Comparison of ENCODE assay signal across 8 cellular contexts in the genomic region with DNA sequence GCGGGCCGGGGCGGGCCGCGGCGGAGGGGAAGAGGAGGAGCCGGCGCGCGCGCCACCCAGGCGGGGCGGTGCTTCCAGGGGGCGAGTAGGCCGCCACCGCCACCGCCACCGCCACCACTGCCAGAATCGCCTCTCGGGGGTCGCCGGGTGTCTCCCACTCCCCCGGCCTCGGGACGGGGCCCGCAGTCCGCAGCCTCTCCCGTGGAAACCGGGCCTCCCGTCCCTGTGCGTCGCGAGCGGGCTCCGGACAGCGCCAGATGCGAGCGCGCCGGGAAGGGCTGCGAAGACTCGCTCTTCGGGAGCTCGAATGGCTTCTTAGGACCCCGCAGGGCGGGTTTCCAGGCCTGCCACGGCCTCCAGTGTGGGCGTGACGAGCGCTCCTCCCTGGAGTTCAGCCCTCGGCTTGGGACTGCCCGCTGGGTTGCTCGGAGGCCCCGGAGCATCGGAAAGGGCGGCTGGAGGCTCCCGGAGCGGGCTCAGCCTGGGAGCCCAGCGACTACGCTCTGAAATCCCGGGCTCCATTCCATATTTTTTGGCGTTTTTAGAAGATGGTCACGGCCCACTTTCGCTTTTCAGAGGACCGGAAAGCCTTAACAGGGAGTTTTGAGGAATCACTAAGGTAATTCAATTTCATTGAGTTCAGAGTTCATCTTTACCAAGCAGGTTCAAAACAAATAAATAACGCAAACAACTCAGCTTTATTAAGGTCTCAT. TPM values are rescaled to one million over a fixed set of nuclear protein-coding genes. Genes with fewer than 3 reads are reported as not detected.
DNase-seq lines count a peak whose midpoint lies in the region; ATAC-seq and TF ChIP-seq lines count a peak whose summit lies in the region.

No MANE protein-coding gene starts in this region.

- no peaks in the 10 kb centered on the region for H3K27me3 Mint-ChIP-seq in activated T-cell treated with anti-CD3 and anti-CD28 coated beads, Interleukin-2, amount 50 U/mL, for 72 hours (ENCODE audit: low read depth)

- H3K9ac ChIP-seq in muscle layer of colon (ENCODE audit: low read length) = peak overlapping the region; percentile 67

- H3K27me3 ChIP-seq in esophagus muscularis mucosa (no peaks in the 10 kb centered on the region), muscle layer of colon (ENCODE audit: control insufficient read depth in 1 of 2, insufficient read depth in 2 of 2, low read length in 2 of 2) (no peaks in the 10 kb centered on the region)

- H3K9me3 ChIP-seq in esophagus muscularis mucosa = no peaks in the 10 kb centered on the region
- H3K9me3 ChIP-seq in muscle layer of colon (ENCODE audit: low read length) = no peaks in the 10 kb centered on the region

- H3K4me1 ChIP-seq in esophagus muscularis mucosa (peaks cover 11 to 35% (median 27%) of the 10 kb centered on the region in 4 donors), muscle layer of colon (ENCODE audit: insufficient read depth, low read length) (peaks cover 10% of the 10 kb centered on the region)

- peaks cover 12 to 30% of the 10 kb centered on the region in 2 donors for H3K36me3 Mint-ChIP-seq in activated T-cell treated with anti-CD3 and anti-CD28 coated beads, Interleukin-2, amount 50 U/mL, for 72 hours (ENCODE audit: insufficient read depth in 2 of 2)

- no peak for TF ChIP-seq CTCF in esophagus muscularis mucosa (IDR thresholded peaks at IDR 0.05)

- TF ChIP-seq POLR2A in esophagus muscularis mucosa (IDR thresholded peaks at IDR 0.05; ENCODE audit: low read depth) = peak; percentile 54

- WGBS in esophagus muscularis mucosa = 0% methylated on average over 11 of the region's 66 CpGs

- H3K4me3 ChIP-seq in Jurkat, Clone E6-1 (ENCODE audit: low read length) = peak overlapping the region; percentile 62
- peak overlapping the region; percentile 85 to 97 (median 90) for H3K4me3 ChIP-seq in esophagus muscularis mucosa
- H3K4me3 ChIP-seq in muscle layer of colon (ENCODE audit: low read depth in 1 of 2, low read length in 2 of 2) = peak overlapping the region; percentile 63 to 76

- DNase-seq in DMS53 treated with DMSO at 0.1 percent for 48 hours (lab: John Stamatoyannopoulos, UW; ENCODE audit: unreplicated experiment) (peak; percentile 99), esophagus muscularis mucosa (ENCODE audit: extremely low spot score) (peak; percentile 96)
- peak; percentile 38 for DNase-seq in Jurkat, Clone E6-1 (ENCODE audit: low read depth, low spot score)
- peak; percentile 90 to 91 for DNase-seq in activated T-cell treated with anti-CD3 and anti-CD28 coated beads, Interleukin-2, amount 50 U/mL, for 72 hours
- DNase-seq in stimulated activated CD8-positive, alpha-beta memory T cell treated with anti-CD3 and anti-CD28 coated beads, Interleukin-7, amount 100 ng/mL, for 24 hours (ENCODE audit: low read depth) = peak; percentile 64

- H3K36me3 ChIP-seq in esophagus muscularis mucosa (peaks cover under 1 to 6% (median 4%) of the 10 kb centered on the region in 4 donors), muscle layer of colon (ENCODE audit: insufficient read depth, low read length) (peaks cover 2% of the 10 kb centered on the region)

- peak overlapping the region; percentile 84 for H3K27ac Mint-ChIP-seq in activated T-cell treated with anti-CD3 and anti-CD28 coated beads, Interleukin-2, amount 50 U/mL, for 72 hours

- peaks cover 42% of the 10 kb centered on the region for H3K4me1 Mint-ChIP-seq in activated T-cell treated with anti-CD3 and anti-CD28 coated beads, Interleukin-2, amount 50 U/mL, for 72 hours (ENCODE audit: low read depth)

- peak; percentile 84 for ATAC-seq in GM21717 (IDR thresholded peaks at IDR 0.05; ENCODE audit: unreplicated experiment)
- peak; percentile 89 to 93 for ATAC-seq in activated T-cell treated with anti-CD3 and anti-CD28 coated beads, Interleukin-2, amount 50 U/mL, for 72 hours (replicated peaks in 1 of 2)

- H3K27ac ChIP-seq in esophagus muscularis mucosa (replicated peaks in 1 of 4) = peak overlapping the region; percentile 95 to 98 (median 98)
- H3K27ac ChIP-seq in muscle layer of colon (ENCODE audit: low read depth, low read length) = peak overlapping the region; percentile 97

- H3K4me3 Mint-ChIP-seq in activated T-cell treated with anti-CD3 and anti-CD28 coated beads, Interleukin-2, amount 50 U/mL, for 72 hours = peak overlapping the region; percentile 96

- H3K9me3 Mint-ChIP-seq in activated T-cell treated with anti-CD3 and anti-CD28 coated beads, Interleukin-2, amount 50 U/mL, for 72 hours = peaks cover 3 to 6% of the 10 kb centered on the region in 2 donors

- intact Hi-C loops in esophagus muscularis mucosa (cut with DNase I) = loop anchor here (5.0 kb wide), 1 partner anchor 55 kb away; a partner anchor contains a TSS

- no peak for TF ChIP-seq EP300 in esophagus muscularis mucosa (IDR thresholded peaks at IDR 0.05)

TF ChIP-seq in PFSK-1, 5 proteins besides CTCF, POLR2A, EP300 and RAD21:
- peak; percentile 55; the same call in 1 of the 2 replicates for TF ChIP-seq SIN3A (IDR thresholded peaks at IDR 0.05; ENCODE audit: borderline replicate concordance, insufficient read depth, low read length)
- peak; percentile 99 for TF ChIP-seq POLR2AphosphoS5 (IDR thresholded peaks at IDR 0.05; ENCODE audit: low read depth, low read length)
- TF ChIP-seq TAF1 (IDR thresholded peaks at IDR 0.05; ENCODE audit: borderline replicate concordance, insufficient read depth, low read length) = peak; percentile 78; the same call in 1 of the 2 replicates
- TF ChIP-seq, protein P1, sequence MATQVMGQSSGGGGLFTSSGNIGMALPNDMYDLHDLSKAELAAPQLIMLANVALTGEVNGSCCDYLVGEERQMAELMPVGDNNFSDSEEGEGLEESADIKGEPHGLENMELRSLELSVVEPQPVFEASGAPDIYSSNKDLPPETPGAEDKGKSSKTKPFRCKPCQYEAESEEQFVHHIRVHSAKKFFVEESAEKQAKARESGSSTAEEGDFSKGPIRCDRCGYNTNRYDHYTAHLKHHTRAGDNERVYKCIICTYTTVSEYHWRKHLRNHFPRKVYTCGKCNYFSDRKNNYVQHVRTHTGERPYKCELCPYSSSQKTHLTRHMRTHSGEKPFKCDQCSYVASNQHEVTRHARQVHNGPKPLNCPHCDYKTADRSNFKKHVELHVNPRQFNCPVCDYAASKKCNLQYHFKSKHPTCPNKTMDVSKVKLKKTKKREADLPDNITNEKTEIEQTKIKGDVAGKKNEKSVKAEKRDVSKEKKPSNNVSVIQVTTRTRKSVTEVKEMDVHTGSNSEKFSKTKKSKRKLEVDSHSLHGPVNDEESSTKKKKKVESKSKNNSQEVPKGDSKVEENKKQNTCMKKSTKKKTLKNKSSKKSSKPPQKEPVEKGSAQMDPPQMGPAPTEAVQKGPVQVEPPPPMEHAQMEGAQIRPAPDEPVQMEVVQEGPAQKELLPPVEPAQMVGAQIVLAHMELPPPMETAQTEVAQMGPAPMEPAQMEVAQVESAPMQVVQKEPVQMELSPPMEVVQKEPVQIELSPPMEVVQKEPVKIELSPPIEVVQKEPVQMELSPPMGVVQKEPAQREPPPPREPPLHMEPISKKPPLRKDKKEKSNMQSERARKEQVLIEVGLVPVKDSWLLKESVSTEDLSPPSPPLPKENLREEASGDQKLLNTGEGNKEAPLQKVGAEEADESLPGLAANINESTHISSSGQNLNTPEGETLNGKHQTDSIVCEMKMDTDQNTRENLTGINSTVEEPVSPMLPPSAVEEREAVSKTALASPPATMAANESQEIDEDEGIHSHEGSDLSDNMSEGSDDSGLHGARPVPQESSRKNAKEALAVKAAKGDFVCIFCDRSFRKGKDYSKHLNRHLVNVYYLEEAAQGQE (IDR thresholded peaks at IDR 0.05; ENCODE audit: insufficient read depth in 1 of 2, low read depth in 2 of 2, low read length in 2 of 2) = peak in 1 of 2 experiments; percentile 52; a peak in 1 of 4 replicates
- TF ChIP-seq FOXP2 (optimal IDR thresholded peaks at IDR 0.05; ENCODE audit: borderline replicate concordance, extremely low read depth, extremely low read length, insufficient read depth) = peak; percentile 84
TF ChIP-seq in PFSK-1: peak in this region for 5.

RNA-seq across cellular contexts. Expression of a gene that starts 0.4 kb away (rescaled TPM):
- polyA plus RNA-seq in Jurkat, Clone E6-1 (2012; ENCODE audit: insufficient read depth, insufficient read length) = 21.7 TPM
- polyA plus RNA-seq in PFSK-1 (2012; ENCODE audit: insufficient read length, low read depth) = 33.8 TPM
- total RNA-seq in activated T-cell treated with anti-CD3 and anti-CD28 coated beads, Interleukin-2, amount 50 U/mL, for 72 hours = 10 to 100 TPM; 69.6 to 81.0 TPM
- 10 to 100 TPM; 41.8 to 58.8 (median 49.8) TPM for total RNA-seq in esophagus muscularis mucosa

RNA-seq across cellular contexts. Expression of a gene that starts 47.8 kb away (rescaled TPM):
- 7.0 TPM for polyA plus RNA-seq in Jurkat, Clone E6-1 (2012; ENCODE audit: insufficient read depth, insufficient read length)
- 33.1 TPM for polyA plus RNA-seq in PFSK-1 (2012; ENCODE audit: insufficient read length, low read depth)
- 100 to 1,000 TPM in 1 of 2 donors, 10 to 100 TPM in 1; 98.3 to 133 TPM for total RNA-seq in activated T-cell treated with anti-CD3 and anti-CD28 coated beads, Interleukin-2, amount 50 U/mL, for 72 hours
- 10 to 100 TPM; 25.2 to 39.0 (median 36.1) TPM for total RNA-seq in esophagus muscularis mucosa

RNA-seq across cellular contexts. Expression of a gene that starts 54.9 kb away (rescaled TPM):
- 47.7 TPM for polyA plus RNA-seq in Jurkat, Clone E6-1 (2012; ENCODE audit: insufficient read depth, insufficient read length)
- polyA plus RNA-seq in PFSK-1 (2012; ENCODE audit: insufficient read length, low read depth) = 26.5 TPM
- 10 to 100 TPM; 70.8 to 75.5 TPM for total RNA-seq in activated T-cell treated with anti-CD3 and anti-CD28 coated beads, Interleukin-2, amount 50 U/mL, for 72 hours
- 10 to 100 TPM; 25.7 to 32.1 (median 29.4) TPM for total RNA-seq in esophagus muscularis mucosa

Comparison
In these comparisons a context has a peak if more than half of its experiments do, and no peak if none do; other contexts are left out.
1. Peak in every context shown above with its lines: DNase-seq, ATAC-seq, H3K4me3 ChIP-seq and H3K27ac ChIP-seq.
2. DNase-seq: peak in every context shown above with its lines; median percentile 99 in DMS53 treated with DMSO at 0.1 percent for 48 hours; 96 in esophagus muscularis mucosa; 90 in activated T-cell treated with anti-CD3 and anti-CD28 coated beads, Interleukin-2, amount 50 U/mL, for 72 hours; 64 in stimulated activated CD8-positive, alpha-beta memory T cell treated with anti-CD3 and anti-CD28 coated beads, Interleukin-7, amount 100 ng/mL, for 24 hours; 38 in Jurkat, Clone E6-1.